Comparison of ENCODE assay signal across 8 cellular contexts in genomic region chr9:99819484-99820329, GRCh38. TPM values are rescaled to one million over a fixed set of nuclear protein-coding genes. Genes with fewer than 3 reads are reported as not detected.
DNase-seq lines count a peak whose midpoint lies in the region; TF ChIP-seq lines count a peak whose summit lies in the region.

No MANE protein-coding gene starts in this region.

- H4K91ac ChIP-seq in H9 (ENCODE audit: insufficient read length, low read depth, low read length) = no peak overlapping the region

- no peaks in the 10 kb centered on the region for H3K79me1 ChIP-seq in H9 (ENCODE audit: insufficient read depth, low read depth, low read length, poor library complexity, severe bottlenecking)

- H3K23ac ChIP-seq in H9 (ENCODE audit: insufficient read length, low read depth, low read length) = no peak overlapping the region

- no peaks in the 10 kb centered on the region for H3K79me2 ChIP-seq in H9 (ENCODE audit: insufficient read depth, low read length)

- no CpG with 5 or more reads among the region's 114 CpGs for WGBS in H9 (ENCODE audit: extremely low coverage, insufficient read length, low lambda C conversion rate)

- H3K36me3 Mint-ChIP-seq in H9 (ENCODE audit: insufficient read depth in 1 of 3, low read depth in 3 of 3) = peaks cover 0 to 2% (median 0%) of the 10 kb centered on the region in 3 experiments; a peak in 2 of 7 replicates

- H3K4me1 ChIP-seq in H9 (ENCODE audit: insufficient read depth, low read length) (peaks cover 9% of the 10 kb centered on the region), neuron (ENCODE audit: insufficient read depth, low read length) (peaks cover 41% of the 10 kb centered on the region)

- DNase-seq in GDM1 (lab: John Stamatoyannopoulos, UW) = peak; percentile 88
- peak; percentile 96 for DNase-seq in H9
- DNase-seq in M059J (ENCODE audit: low read depth) = peak; percentile 94
- DNase-seq in SHP77 (lab: John Stamatoyannopoulos, UW) = peak; percentile 92 to 94
- DNase-seq in activated gamma-delta T cell treated with Interleukin-2 at 50 U/mL for 16 hours = peak; percentile 92
- DNase-seq in foreskin fibroblast = peak; percentile 95 to 98
- DNase-seq in stromal cell of bone marrow (ENCODE audit: low read depth) = peak; percentile 91

- TF ChIP-seq CTCF in H9 (conservative IDR thresholded peaks at IDR 0.05) (no peak), foreskin fibroblast (IDR thresholded peaks at IDR 0.05; ENCODE audit: low read depth, low read length) (peak; percentile 14)

- peaks cover 50% of the 10 kb centered on the region for H3K27me3 Mint-ChIP-seq in H9 (ENCODE audit: low read depth)

- H4K20me1 ChIP-seq in H9 (ENCODE audit: control insufficient read depth, insufficient read depth, insufficient read length) = no peaks in the 10 kb centered on the region

- no peak overlapping the region for H3T11ph ChIP-seq in H9 (ENCODE audit: low read length)

- H3K4me3 Mint-ChIP-seq in H9 = peak overlapping the region; percentile 86 to 96

- no peak overlapping the region for H3K56ac ChIP-seq in H9 (ENCODE audit: insufficient read length, low read depth, low read length)

- H3K27me3 ChIP-seq in H9 (ENCODE audit: insufficient read depth, low read length) (peaks cover 27% of the 10 kb centered on the region; the same call in 1 of the 2 replicates), neuron (ENCODE audit: insufficient read depth, low read length) (no peaks in the 10 kb centered on the region)

- H3K9me3 Mint-ChIP-seq in H9 = peaks cover 0 to 3% of the 10 kb centered on the region in 2 experiments; a peak in 2 of 5 replicates

- H2BK15ac ChIP-seq in H9 (ENCODE audit: low read depth, low read length) = no peak overlapping the region

- no peak overlapping the region for H2BK120ac ChIP-seq in H9 (ENCODE audit: low read depth, low read length, poor library complexity, severe bottlenecking)

- peak overlapping the region; percentile 73 to 92 (median 90); a peak in 4 of 7 replicates for H3K27ac Mint-ChIP-seq in H9

- no peak overlapping the region for H2BK5ac ChIP-seq in H9 (ENCODE audit: insufficient read length, low read length)

- H4K8ac ChIP-seq in H9 (replicated peaks; ENCODE audit: insufficient read length, low read depth, low read length) = no peak overlapping the region

- H2BK12ac ChIP-seq in H9 (ENCODE audit: insufficient read length, low read depth, low read length) = no peak overlapping the region

- H3K4ac ChIP-seq in H9 (ENCODE audit: low read depth, low read length) = no peak overlapping the region; the same call in 1 of the 2 replicates

- H3K4me3 ChIP-seq in foreskin fibroblast (ENCODE audit: low read depth in 1 of 2, low read length in 2 of 2) (peak overlapping the region; percentile 88 to 89), neuron (ENCODE audit: low read length) (peak overlapping the region; percentile 84)

- peak overlapping the region; percentile 10 for H3K9ac ChIP-seq in H9 (ENCODE audit: extremely low read depth, insufficient read length, low read length)

- peak overlapping the region; percentile 61 for H2AFZ ChIP-seq in H9 (ENCODE audit: low read length)
- H2AFZ ChIP-seq in neuron (ENCODE audit: low read depth, low read length) = peak overlapping the region; percentile 82

- peak overlapping the region; percentile 98 for H3K4me2 ChIP-seq in H9 (ENCODE audit: insufficient read depth, insufficient read length, low read length)

- H3K23me2 ChIP-seq in H9 (ENCODE audit: insufficient read length, low read depth, low read length, poor library complexity, severe bottlenecking) = peaks cover 39% of the 10 kb centered on the region

- H4K5ac ChIP-seq in H9 (ENCODE audit: insufficient read length, low read depth, low read length) = no peak overlapping the region

- no peak overlapping the region for H2AK5ac ChIP-seq in H9 (ENCODE audit: insufficient read length, low read length)

- H3K9me3 ChIP-seq in H9 (ENCODE audit: control insufficient read depth, low read depth, low read length) (no peaks in the 10 kb centered on the region), neuron (ENCODE audit: low read length) (no peaks in the 10 kb centered on the region)

- no peaks in the 10 kb centered on the region for H3K36me3 ChIP-seq in neuron (ENCODE audit: insufficient read depth, low read length)

- peak overlapping the region; percentile 91 for H3K14ac ChIP-seq in H9 (ENCODE audit: insufficient read depth, low read length)

- peak overlapping the region; percentile 95 for H3K18ac ChIP-seq in H9 (ENCODE audit: insufficient read length, low read depth, low read length)

- no peak overlapping the region for H3K27ac ChIP-seq in H9 (ENCODE audit: insufficient read length, low read depth, low read length)

- H2BK20ac ChIP-seq in H9 (ENCODE audit: low read depth, low read length, poor library complexity, severe bottlenecking) = no peak overlapping the region

- H3K4me1 Mint-ChIP-seq in H9 = peaks cover 40 to 42% of the 10 kb centered on the region in 2 experiments

RNA-seq across cellular contexts. Expression of gene NR4A3, which starts 2.0 kb away (rescaled TPM):
- 0.20 and 0.24 TPM in 2 replicates for total RNA-seq in H9 (2021)
- 0.05 and 0.17 TPM in 2 replicates for total RNA-seq in M059J (2014; rRNA removed; shearing (Covaris generic))
